In the genomic region with DNA sequence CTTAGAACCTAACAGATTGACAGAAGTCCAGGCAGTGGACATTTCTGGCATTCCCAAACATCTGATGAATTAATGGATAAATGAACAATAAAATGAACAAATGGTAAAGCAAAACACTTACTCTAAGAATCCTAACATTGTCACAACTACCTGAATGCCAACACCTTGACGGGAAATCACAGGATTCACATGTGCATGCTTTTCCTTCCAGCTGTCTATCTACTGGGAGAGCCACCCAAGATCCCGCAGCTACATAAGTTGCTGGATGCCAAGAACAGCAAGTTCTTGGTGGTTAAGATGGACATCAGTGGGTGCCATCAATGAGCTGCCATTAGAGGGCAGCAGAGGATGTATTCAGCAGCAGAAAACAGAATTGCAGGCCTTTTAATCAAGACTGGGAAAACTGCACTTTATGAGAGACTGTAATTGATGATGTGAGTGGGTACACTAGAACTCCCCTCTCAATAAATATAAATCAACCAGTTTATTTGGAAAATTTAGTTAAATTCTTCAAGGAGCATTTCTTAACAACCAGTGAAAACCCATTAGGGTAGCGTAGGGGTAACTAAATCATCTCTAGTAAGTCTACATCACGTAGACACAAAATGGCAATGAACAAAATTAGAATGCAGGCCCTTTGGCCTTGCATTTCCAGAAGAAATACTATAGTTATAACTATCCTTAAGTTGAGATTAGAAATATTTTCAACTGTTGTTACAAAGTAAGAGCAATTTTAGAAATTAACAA, we compare ENCODE assay signal across 8 cellular contexts. TPM values are rescaled to one million over a fixed set of nuclear protein-coding genes. Genes with fewer than 3 reads are reported as not detected.
A peak's percentile ranks its signal among the peaks of the same experiment; 100 is the strongest.
DNase-seq lines count a peak whose midpoint lies in the region; ATAC-seq and TF ChIP-seq lines count a peak whose summit lies in the region.

No MANE protein-coding gene starts in this region.

- no peak overlapping the region for H3K27ac Mint-ChIP-seq in Caco-2 (ENCODE audit: unreplicated experiment)
- H3K27ac Mint-ChIP-seq in activated T-helper 2 cell treated with anti-CD3 and anti-CD28 coated beads, Interferon-gamma antibody, Interleukin-2, Interleukin-4, amounts not matched to agents 10 μg/mL and 5 μg/mL and 100 μg/mL, durations not matched to agents 14 hours and 24 hours and 36 hours, result no peak overlapping the region

- intact Hi-C loops in Caco-2 (cut with micrococcal nuclease; ENCODE audit: unreplicated experiment) (loop anchor here (1.0 to 5.0 kb wide), 8 partner anchors 24 to 532 kb away; partner anchors contain the start of gene SESTD1), upper lobe of right lung (cut with DNase I) (no loop called here)
- intact Hi-C loops in activated T-helper 2 cell treated with anti-CD3 and anti-CD28 coated beads, Interferon-gamma antibody, Interleukin-2, Interleukin-4, amounts not matched to agents 10 μg/mL and 5 μg/mL and 100 μg/mL, durations not matched to agents 14 hours and 24 hours and 36 hours (cut with micrococcal nuclease), result loop anchor here (1.0 to 10.0 kb wide), 4 partner anchors 121 to 533 kb away; no protein-coding TSS in a partner anchor

- H3K4me1 Mint-ChIP-seq in Caco-2 (ENCODE audit: low read depth, unreplicated experiment), result no peaks in the 10 kb centered on the region
- no peaks in the 10 kb centered on the region for H3K4me1 Mint-ChIP-seq in activated T-helper 2 cell treated with anti-CD3 and anti-CD28 coated beads, Interferon-gamma antibody, Interleukin-2, Interleukin-4, amounts not matched to agents 10 μg/mL and 5 μg/mL and 100 μg/mL, durations not matched to agents 14 hours and 24 hours and 36 hours (ENCODE audit: low read depth)

- H3K27me3 Mint-ChIP-seq in Caco-2 (ENCODE audit: insufficient read depth, unreplicated experiment), result no peaks in the 10 kb centered on the region
- H3K27me3 Mint-ChIP-seq in activated T-helper 2 cell treated with anti-CD3 and anti-CD28 coated beads, Interferon-gamma antibody, Interleukin-2, Interleukin-4, amounts not matched to agents 10 μg/mL and 5 μg/mL and 100 μg/mL, durations not matched to agents 14 hours and 24 hours and 36 hours (ENCODE audit: low read depth), result peaks cover 3% of the 10 kb centered on the region

- H3K27ac ChIP-seq in OCI-LY1 (ENCODE audit: low read depth, low read length, poor library complexity, severe bottlenecking) (no peak overlapping the region), gastroesophageal sphincter (no peak overlapping the region), osteoblast (ENCODE audit: low read depth, low read length) (no peak overlapping the region), upper lobe of right lung (no peak overlapping the region)

- H3K4me3 ChIP-seq in Caco-2 (ENCODE audit: low read depth, low read length) (no peak overlapping the region), OCI-LY1 (ENCODE audit: low read depth, low read length, poor library complexity, severe bottlenecking) (no peak overlapping the region), gastroesophageal sphincter (no peak overlapping the region), osteoblast (ENCODE audit: insufficient read depth, low read length) (no peak overlapping the region), upper lobe of right lung (no peak overlapping the region)

- H2AFZ ChIP-seq in OCI-LY1 (ENCODE audit: low read length) (no peak overlapping the region), osteoblast (ENCODE audit: low read length) (no peak overlapping the region)

- no peaks in the 10 kb centered on the region for H3K36me3 Mint-ChIP-seq in Caco-2 (ENCODE audit: insufficient read depth, unreplicated experiment)
- no peaks in the 10 kb centered on the region for H3K36me3 Mint-ChIP-seq in activated T-helper 2 cell treated with anti-CD3 and anti-CD28 coated beads, Interferon-gamma antibody, Interleukin-2, Interleukin-4, amounts not matched to agents 10 μg/mL and 5 μg/mL and 100 μg/mL, durations not matched to agents 14 hours and 24 hours and 36 hours (ENCODE audit: low read depth)

- no peak overlapping the region for H3K9ac ChIP-seq in OCI-LY1 (ENCODE audit: low read length)

- TF ChIP-seq CTCF in Caco-2 (IDR thresholded peaks at IDR 0.05; ENCODE audit: insufficient read depth in 1 of 2, low read depth in 1 of 2, low read length in 1 of 2, severe bottlenecking in 1 of 2, unreplicated experiment in 1 of 2) (peak; percentile 82 to 90), OCI-LY1 (IDR thresholded peaks at IDR 0.05; ENCODE audit: low read length) (peak; percentile 98), gastroesophageal sphincter (IDR thresholded peaks at IDR 0.05) (peak; percentile 71 to 92 (median 84)), osteoblast (IDR thresholded peaks at IDR 0.05; ENCODE audit: extremely low read depth, low read depth, low read length) (peak; percentile 96), upper lobe of right lung (IDR thresholded peaks at IDR 0.05) (peak; percentile 94)

- H3K4me3 Mint-ChIP-seq in Caco-2 (ENCODE audit: unreplicated experiment), result no peak overlapping the region
- H3K4me3 Mint-ChIP-seq in activated T-helper 2 cell treated with anti-CD3 and anti-CD28 coated beads, Interferon-gamma antibody, Interleukin-2, Interleukin-4, amounts not matched to agents 10 μg/mL and 5 μg/mL and 100 μg/mL, durations not matched to agents 14 hours and 24 hours and 36 hours (ENCODE audit: low read depth), result no peak overlapping the region

- H3K27me3 ChIP-seq in Caco-2 (replicated peaks; ENCODE audit: control insufficient read depth, insufficient read depth, low read length) (no peaks in the 10 kb centered on the region), OCI-LY1 (ENCODE audit: insufficient read depth, low read length) (no peaks in the 10 kb centered on the region), gastroesophageal sphincter (no peaks in the 10 kb centered on the region), osteoblast (ENCODE audit: insufficient read depth, low read length) (no peaks in the 10 kb centered on the region), upper lobe of right lung (no peaks in the 10 kb centered on the region)

- H3K9me2 ChIP-seq in OCI-LY1 (ENCODE audit: low read depth, low read length), result no peaks in the 10 kb centered on the region

- no peak overlapping the region for H3K4me2 ChIP-seq in OCI-LY1 (ENCODE audit: low read length)
- H3K4me2 ChIP-seq in osteoblast (ENCODE audit: insufficient read depth, low read length), result no peak overlapping the region

- CTCF ChIA-PET in Caco-2 (lab: Charles Lee), result interaction anchor here (0.6 to 1.1 kb wide), 10 partner anchors 20 to 192 kb away, joined by 3 to 6 read pairs (median 3); no protein-coding TSS in a partner anchor

- H3K4me1 ChIP-seq in Caco-2 (no peaks in the 10 kb centered on the region), OCI-LY1 (ENCODE audit: insufficient read depth, low read length, severe bottlenecking) (no peaks in the 10 kb centered on the region), gastroesophageal sphincter (peaks cover 0 to 41% (median 6%) of the 10 kb centered on the region in 3 donors), osteoblast (ENCODE audit: insufficient read depth, low read length) (no peaks in the 10 kb centered on the region), upper lobe of right lung (peaks cover 3% of the 10 kb centered on the region)

- POLR2A ChIA-PET in Caco-2 (lab: Charles Lee), result interaction anchor here (0.6 kb wide), 1 partner anchor 169 kb away, joined by 4 read pairs; no protein-coding TSS in a partner anchor

- H3K9me3 ChIP-seq in Caco-2, result no peaks in the 10 kb centered on the region
- H3K9me3 ChIP-seq in OCI-LY1 (ENCODE audit: low read length), result no peaks in the 10 kb centered on the region
- no peaks in the 10 kb centered on the region for H3K9me3 ChIP-seq in gastroesophageal sphincter
- H3K9me3 ChIP-seq in osteoblast (ENCODE audit: low read depth, low read length), result no peaks in the 10 kb centered on the region
- no peaks in the 10 kb centered on the region for H3K9me3 ChIP-seq in upper lobe of right lung

- no peak for TF ChIP-seq POLR2A in gastroesophageal sphincter (IDR thresholded peaks at IDR 0.05)

- DNase-seq in Caco-2, result peak; percentile 70 to 71
- DNase-seq in HT1080 (ENCODE audit: low read depth), result peak; percentile 77
- DNase-seq in activated T-helper 2 cell treated with anti-CD3 and anti-CD28 coated beads, Interferon-gamma antibody, Interleukin-2, Interleukin-4, amounts not matched to agents 10 μg/mL and 5 μg/mL and 100 μg/mL, durations not matched to agents 14 hours and 24 hours and 36 hours (ENCODE audit: low spot score), result peak; percentile 11
- DNase-seq in osteoblast (ENCODE audit: insufficient read length, low spot score, missing footprints), result peak; percentile 69
- no peak for DNase-seq in upper lobe of right lung

- no peaks in the 10 kb centered on the region for H3F3A ChIP-seq in OCI-LY1 (ENCODE audit: insufficient read depth, low read length)

- H3K79me2 ChIP-seq in OCI-LY1 (ENCODE audit: insufficient read depth, low read length), result no peaks in the 10 kb centered on the region
- H3K79me2 ChIP-seq in osteoblast (ENCODE audit: insufficient read depth, low read length), result peaks cover 80% of the 10 kb centered on the region

- H4K20me1 ChIP-seq in OCI-LY1 (ENCODE audit: insufficient read depth, low read length), result no peaks in the 10 kb centered on the region
- peaks cover 9% of the 10 kb centered on the region for H4K20me1 ChIP-seq in osteoblast (ENCODE audit: insufficient read depth, low read length)

- no TSS peak for BruUV-seq in Caco-2 (replicated peaks; lab: Mats Ljungman, UMichigan)

- no peaks in the 10 kb centered on the region for H3K9me3 Mint-ChIP-seq in Caco-2 (ENCODE audit: unreplicated experiment)
- no peaks in the 10 kb centered on the region for H3K9me3 Mint-ChIP-seq in activated T-helper 2 cell treated with anti-CD3 and anti-CD28 coated beads, Interferon-gamma antibody, Interleukin-2, Interleukin-4, amounts not matched to agents 10 μg/mL and 5 μg/mL and 100 μg/mL, durations not matched to agents 14 hours and 24 hours and 36 hours

- no peaks in the 10 kb centered on the region for H3K36me3 ChIP-seq in Caco-2 (ENCODE audit: control insufficient read depth, insufficient read depth, low read length)
- H3K36me3 ChIP-seq in OCI-LY1 (ENCODE audit: insufficient read depth, low read length), result no peaks in the 10 kb centered on the region
- no peaks in the 10 kb centered on the region for H3K36me3 ChIP-seq in gastroesophageal sphincter
- H3K36me3 ChIP-seq in osteoblast (ENCODE audit: insufficient read depth, low read length), result no peaks in the 10 kb centered on the region
- H3K36me3 ChIP-seq in upper lobe of right lung, result no peaks in the 10 kb centered on the region

- ATAC-seq in GM19452 (IDR thresholded peaks at IDR 0.05; ENCODE audit: unreplicated experiment), result peak; percentile 80
- ATAC-seq in gastroesophageal sphincter, result peak; percentile 74
- ATAC-seq in upper lobe of right lung, result peak; percentile 97

- TF ChIP-seq EP300 in gastroesophageal sphincter (IDR thresholded peaks at IDR 0.05), result no peak

- 49 to 61% methylated on average over 4 of the region's 4 CpGs for WGBS in gastroesophageal sphincter (ENCODE audit: low coverage in 1 of 2), 2 donors

RNA-seq across cellular contexts. Expression of gene SESTD1, which starts 45.6 kb away (rescaled TPM):
- 44.7 and 50.2 TPM in 2 replicates for total RNA-seq in Caco-2 (2022)
- 7.2 and 12.5 TPM in 2 replicates for total RNA-seq in HT1080 (2014; rRNA removed; shearing (Covaris generic))
- polyA plus RNA-seq in HT1080 (2015; cell fraction: cytosol; rRNA removed), result 14.4 and 15.0 TPM in 2 replicates
- polyA plus RNA-seq in HT1080 (2015; cell fraction: nucleus; rRNA removed), result 17.8 and 20.5 TPM in 2 replicates
- 9.8 and 14.3 TPM in 2 replicates for total RNA-seq in activated T-helper 2 cell treated with anti-CD3 and anti-CD28 coated beads, Interferon-gamma antibody, Interleukin-2, Interleukin-4, amounts not matched to agents 10 μg/mL and 5 μg/mL and 100 μg/mL, durations not matched to agents 14 hours and 24 hours and 36 hours
- 100 to 1,000 TPM in 1 of 4 donors, 10 to 100 TPM in 3; 47.9 to 103 (median 68.5) TPM for total RNA-seq in gastroesophageal sphincter
- 45.1 and 51.0 TPM in 2 replicates for total RNA-seq in osteoblast
- total RNA-seq in upper lobe of right lung, result 107 TPM
